In the genomic region with DNA sequence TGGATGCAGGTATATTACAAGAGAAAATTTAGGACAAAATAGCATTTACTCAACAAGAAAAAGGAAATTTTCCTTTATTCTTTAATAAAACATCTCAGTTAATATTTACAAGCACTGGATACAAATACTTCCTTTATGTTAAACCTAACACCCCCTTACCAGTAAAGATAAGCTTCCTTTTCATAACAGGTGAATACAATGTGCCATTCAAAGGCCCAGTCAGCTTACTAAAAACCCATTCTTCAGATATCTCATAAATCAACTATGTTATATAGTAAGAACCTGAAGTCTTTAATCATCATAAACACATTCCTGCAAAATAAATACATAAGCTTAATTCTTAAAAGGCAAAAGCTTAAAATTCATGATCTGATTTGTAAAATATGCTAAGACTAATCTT, we compare ENCODE assay signal across 18 cellular contexts.
"Had no signal": no experiment of that assay in that cellular context is flagged by ENCODE, and none has a peak within 500 bp of the region (broad histone marks: within the 10 kb centered on the region; RNA-seq: fewer than 3 reads in every experiment).

No MANE protein-coding gene starts in this region.

- DNase-seq: activated CD4-positive, alpha-beta memory T cell treated with anti-CD3 and anti-CD28 coated beads for 36 hours; activated CD4-positive, alpha-beta T cell treated with anti-CD3 and anti-CD28 coated beads for 1 hour; activated CD8-positive, alpha-beta memory T cell treated with anti-CD3 and anti-CD28 coated beads, Interleukin-2, amount 10 ng/mL, durations not matched to agents 7 days and 5 days; activated effector memory CD4-positive, alpha-beta T cell treated with anti-CD3 and anti-CD28 coated beads, Interleukin-2, amount 50 U/mL, for 16 hours; activated T-cell treated with anti-CD3 and anti-CD28 coated beads, Interleukin-2, amount 50 U/mL, for 24 hours; adrenal gland; glutamatergic neuron; hypothalamus; left ventricle myocardium inferior; mucosa of descending colon; naive thymus-derived CD4-positive, alpha-beta T cell; retina; stimulated activated CD4-positive, alpha-beta T cell treated with anti-CD3 and anti-CD28 coated beads, Interleukin-2, amount 100 ng/mL, for 48 hours; T1000 had no signal

- H3K4me3 ChIP-seq: adrenal gland, cardiac muscle cell, left ventricle myocardium inferior, mucosa of descending colon had no signal

- H3K4me1 Mint-ChIP-seq: stimulated activated memory B cell treated with anti-CD40 and anti-IgM and Interleukin-4, amounts not matched to agents 10 μg/mL and 1 μg/mL and 100 μg/mL, for 72 hours had no signal

- H3K27ac Mint-ChIP-seq: activated CD4-positive, alpha-beta memory T cell treated with anti-CD3 and anti-CD28 coated beads for 36 hours; activated CD8-positive, alpha-beta memory T cell treated with anti-CD3 and anti-CD28 coated beads, Interleukin-2, amount 10 ng/mL, durations not matched to agents 7 days and 5 days; activated naive CD4-positive, alpha-beta T cell treated with anti-CD3 and anti-CD28 coated beads, Interleukin-2, amount 50 U/mL, for 24 hours; activated T-cell treated with anti-CD3 and anti-CD28 coated beads, Interleukin-2, amount 50 U/mL, for 24 hours; stimulated activated memory B cell treated with anti-CD40 and anti-IgM and Interleukin-4, amounts not matched to agents 10 μg/mL and 1 μg/mL and 100 μg/mL, for 72 hours had no signal

- H3K27ac ChIP-seq: adrenal gland, left ventricle myocardium inferior, neutrophil had no signal

- H3K9me3 ChIP-seq: adrenal gland, left ventricle myocardium inferior, mucosa of descending colon, neutrophil had no signal

- H3K36me3 Mint-ChIP-seq: activated CD4-positive, alpha-beta memory T cell treated with anti-CD3 and anti-CD28 coated beads for 36 hours; activated CD8-positive, alpha-beta memory T cell treated with anti-CD3 and anti-CD28 coated beads, Interleukin-2, amount 10 ng/mL, durations not matched to agents 7 days and 5 days; stimulated activated memory B cell treated with anti-CD40 and anti-IgM and Interleukin-4, amounts not matched to agents 10 μg/mL and 1 μg/mL and 100 μg/mL, for 72 hours had no signal

- ATAC-seq: activated CD8-positive, alpha-beta memory T cell treated with anti-CD3 and anti-CD28 coated beads, Interleukin-2, amount 10 ng/mL, durations not matched to agents 7 days and 5 days; naive thymus-derived CD4-positive, alpha-beta T cell; stimulated activated memory B cell treated with anti-CD40 and anti-IgM and Interleukin-4, amounts not matched to agents 10 μg/mL and 1 μg/mL and 100 μg/mL, for 72 hours had no signal

- H3K9me3 Mint-ChIP-seq: activated CD4-positive, alpha-beta memory T cell treated with anti-CD3 and anti-CD28 coated beads for 36 hours; activated naive CD4-positive, alpha-beta T cell treated with anti-CD3 and anti-CD28 coated beads, Interleukin-2, amount 50 U/mL, for 24 hours; activated T-cell treated with anti-CD3 and anti-CD28 coated beads, Interleukin-2, amount 50 U/mL, for 24 hours had no signal

- H3K27me3 ChIP-seq: adrenal gland, cardiac muscle cell, neutrophil had no signal

- H3K4me3 Mint-ChIP-seq: activated CD4-positive, alpha-beta memory T cell treated with anti-CD3 and anti-CD28 coated beads for 36 hours; activated CD8-positive, alpha-beta memory T cell treated with anti-CD3 and anti-CD28 coated beads, Interleukin-2, amount 10 ng/mL, durations not matched to agents 7 days and 5 days; activated naive CD4-positive, alpha-beta T cell treated with anti-CD3 and anti-CD28 coated beads, Interleukin-2, amount 50 U/mL, for 24 hours; activated T-cell treated with anti-CD3 and anti-CD28 coated beads, Interleukin-2, amount 50 U/mL, for 24 hours; naive thymus-derived CD4-positive, alpha-beta T cell; stimulated activated memory B cell treated with anti-CD40 and anti-IgM and Interleukin-4, amounts not matched to agents 10 μg/mL and 1 μg/mL and 100 μg/mL, for 72 hours had no signal

- H3K36me3 ChIP-seq: adrenal gland, cardiac muscle cell, left ventricle myocardium inferior, neutrophil had no signal
